In genomic region chr1:29260531-29260930, GRCh38 we compare ENCODE assay signal across 14 cellular contexts. TPM values are rescaled to one million over a fixed set of nuclear protein-coding genes. Genes with fewer than 3 reads are reported as not detected.
DNase-seq lines count a peak whose midpoint lies in the region; ATAC-seq and TF ChIP-seq lines count a peak whose summit lies in the region.
"Had no signal": no experiment of that assay in that cellular context is flagged by ENCODE, and none has a peak within 500 bp of the region (broad histone marks: within the 10 kb centered on the region; RNA-seq: fewer than 3 reads in every experiment).

No MANE protein-coding gene starts in this region.

- DNase-seq in AG04449 (ENCODE audit: low read depth, low spot score) (no peak), mesothelial cell of epicardium (ENCODE audit: low spot score in 2 of 2, unreplicated experiment in 2 of 2) (no peak), HUDEP-2 (lab: John Stamatoyannopoulos, UW; ENCODE audit: unreplicated experiment in 76 of 76) (no peak)
- DNase-seq in effector memory CD4-positive, alpha-beta T cell, result no peak
- DNase-seq in stimulated activated CD4-positive, alpha-beta T cell treated with anti-CD3 and anti-CD28 coated beads, Interleukin-2, amount 100 ng/mL, for 24 hours, result no peak
- DNase-seq: COR-L47, NCI-H187 treated with DMSO at 0.1 percent for 48 hours, T-helper 1 cell had no signal

- peak overlapping the region; percentile 55 for H3K4me3 ChIP-seq in AG04449 (ENCODE audit: low read depth, low read length)
- peak overlapping the region; percentile 39 for H3K4me3 ChIP-seq in effector memory CD4-positive, alpha-beta T cell (ENCODE audit: insufficient read depth, low read depth, low read length, poor library complexity, severe bottlenecking)

- peaks cover 62% of the 10 kb centered on the region for H3K4me1 Mint-ChIP-seq in mesothelial cell of epicardium

- CTCF ChIA-PET in AG04449 (lab: Yijun Ruan, JAX), result interaction anchor here (0.9 to 4.0 kb wide), 3 partner anchors 10 to 851 kb away, joined by 3 to 17 read pairs (median 3); no protein-coding TSS in a partner anchor

- no peak overlapping the region for H3K27ac ChIP-seq in effector memory CD4-positive, alpha-beta T cell (ENCODE audit: insufficient read depth, low read length, poor library complexity, severe bottlenecking)
- H3K27ac ChIP-seq: tibial artery had no signal

- H3K27me3 ChIP-seq in effector memory CD4-positive, alpha-beta T cell (replicated peaks; ENCODE audit: control insufficient read depth, insufficient read depth, low read length, poor library complexity, severe bottlenecking), result peaks cover 26% of the 10 kb centered on the region
- H3K27me3 ChIP-seq: tibial artery had no signal

- H3K36me3 ChIP-seq in ES-I3 (ENCODE audit: insufficient read depth, low read length), result no peaks in the 10 kb centered on the region
- H3K36me3 ChIP-seq in effector memory CD4-positive, alpha-beta T cell (ENCODE audit: control insufficient read depth, insufficient read depth, low read length), result no peaks in the 10 kb centered on the region
- H3K36me3 ChIP-seq: prostate gland had no signal

- POLR2A ChIA-PET in AG04449 (lab: Yijun Ruan, JAX), result no interaction called here

- no peak for ATAC-seq in GM19035 (IDR thresholded peaks at IDR 0.05; ENCODE audit: unreplicated experiment)
- ATAC-seq in HG02884 (IDR thresholded peaks at IDR 0.05; ENCODE audit: unreplicated experiment), result no peak

- TF ChIP-seq CTCF in AG04449 (IDR thresholded peaks at IDR 0.05; ENCODE audit: insufficient read depth, low read length, missing control alignments), result no peak
- TF ChIP-seq CTCF in mesothelial cell of epicardium (IDR thresholded peaks at IDR 0.05; ENCODE audit: unreplicated experiment), result no peak

- H3K36me3 Mint-ChIP-seq in mesothelial cell of epicardium, result peaks cover 19% of the 10 kb centered on the region

- H3K9ac ChIP-seq in ES-I3 (ENCODE audit: low read depth, low read length), result peak overlapping the region; percentile 34; the same call in 1 of the 2 replicates

- H3K27me3 Mint-ChIP-seq in mesothelial cell of epicardium (ENCODE audit: low read depth), result no peaks in the 10 kb centered on the region

- H3K4me3 Mint-ChIP-seq in mesothelial cell of epicardium, result peak overlapping the region; percentile 76

- peak overlapping the region; percentile 94 for H3K27ac Mint-ChIP-seq in mesothelial cell of epicardium

- H3K9me3 Mint-ChIP-seq in mesothelial cell of epicardium, result peaks cover 4% of the 10 kb centered on the region
- H3K9me3 Mint-ChIP-seq: IgD-negative memory B cell had no signal

- H3K9me3 ChIP-seq in ES-I3 (ENCODE audit: control insufficient read depth, insufficient read depth, low read length), result no peaks in the 10 kb centered on the region
- H3K9me3 ChIP-seq in effector memory CD4-positive, alpha-beta T cell (ENCODE audit: control insufficient read depth, low read length), result no peaks in the 10 kb centered on the region
- H3K9me3 ChIP-seq: prostate gland, tibial artery had no signal

- peaks cover 21% of the 10 kb centered on the region for H3K4me1 ChIP-seq in ES-I3 (ENCODE audit: insufficient read depth, low read length)
- peaks cover 8% of the 10 kb centered on the region for H3K4me1 ChIP-seq in effector memory CD4-positive, alpha-beta T cell (ENCODE audit: control insufficient read depth, insufficient read depth, low read length, poor library complexity, severe bottlenecking)
- H3K4me1 ChIP-seq: prostate gland had no signal

RNA-seq across cellular contexts. Expression of gene PTPRU, which starts 24.2 kb away (rescaled TPM):
- 143 to 151 TPM (median 145 TPM) in 3 replicates for total RNA-seq in mesothelial cell of epicardium

RNA-seq across cellular contexts. Expression of gene MECR, which starts 29.8 kb away (rescaled TPM):
- 36.6 to 40.0 TPM (median 38.0 TPM) in 3 replicates for total RNA-seq in mesothelial cell of epicardium
